Comparison of ENCODE assay signal across 1 cellular context in the genomic region with DNA sequence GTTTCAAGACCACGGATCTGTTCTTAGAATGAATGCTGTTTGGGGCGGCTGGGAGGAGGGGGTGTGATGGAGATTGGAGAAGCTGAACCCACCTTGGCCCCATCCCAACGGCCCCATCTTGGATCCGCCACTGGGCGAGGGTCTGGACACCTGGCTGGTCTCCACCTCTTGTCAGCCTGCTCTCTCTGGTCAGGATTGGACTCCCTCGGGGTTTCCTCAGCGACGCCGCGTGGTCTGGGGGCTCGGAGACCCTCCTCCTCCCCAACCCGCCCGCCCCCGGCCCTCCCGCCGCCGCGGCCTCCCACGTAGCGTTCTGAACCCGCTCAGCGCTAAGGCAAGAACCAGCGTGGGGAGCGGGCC.
TF ChIP-seq lines count a peak whose summit lies in the region.

No MANE protein-coding gene starts in this region.

TF ChIP-seq in SK-N-SH, 30 proteins besides CTCF, POLR2A, EP300 and RAD21:
- TF ChIP-seq, protein P1, sequence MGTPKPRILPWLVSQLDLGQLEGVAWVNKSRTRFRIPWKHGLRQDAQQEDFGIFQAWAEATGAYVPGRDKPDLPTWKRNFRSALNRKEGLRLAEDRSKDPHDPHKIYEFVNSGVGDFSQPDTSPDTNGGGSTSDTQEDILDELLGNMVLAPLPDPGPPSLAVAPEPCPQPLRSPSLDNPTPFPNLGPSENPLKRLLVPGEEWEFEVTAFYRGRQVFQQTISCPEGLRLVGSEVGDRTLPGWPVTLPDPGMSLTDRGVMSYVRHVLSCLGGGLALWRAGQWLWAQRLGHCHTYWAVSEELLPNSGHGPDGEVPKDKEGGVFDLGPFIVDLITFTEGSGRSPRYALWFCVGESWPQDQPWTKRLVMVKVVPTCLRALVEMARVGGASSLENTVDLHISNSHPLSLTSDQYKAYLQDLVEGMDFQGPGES (IDR thresholded peaks at IDR 0.05; ENCODE audit: low read depth, low read length): no peak
- TF ChIP-seq, protein P2, sequence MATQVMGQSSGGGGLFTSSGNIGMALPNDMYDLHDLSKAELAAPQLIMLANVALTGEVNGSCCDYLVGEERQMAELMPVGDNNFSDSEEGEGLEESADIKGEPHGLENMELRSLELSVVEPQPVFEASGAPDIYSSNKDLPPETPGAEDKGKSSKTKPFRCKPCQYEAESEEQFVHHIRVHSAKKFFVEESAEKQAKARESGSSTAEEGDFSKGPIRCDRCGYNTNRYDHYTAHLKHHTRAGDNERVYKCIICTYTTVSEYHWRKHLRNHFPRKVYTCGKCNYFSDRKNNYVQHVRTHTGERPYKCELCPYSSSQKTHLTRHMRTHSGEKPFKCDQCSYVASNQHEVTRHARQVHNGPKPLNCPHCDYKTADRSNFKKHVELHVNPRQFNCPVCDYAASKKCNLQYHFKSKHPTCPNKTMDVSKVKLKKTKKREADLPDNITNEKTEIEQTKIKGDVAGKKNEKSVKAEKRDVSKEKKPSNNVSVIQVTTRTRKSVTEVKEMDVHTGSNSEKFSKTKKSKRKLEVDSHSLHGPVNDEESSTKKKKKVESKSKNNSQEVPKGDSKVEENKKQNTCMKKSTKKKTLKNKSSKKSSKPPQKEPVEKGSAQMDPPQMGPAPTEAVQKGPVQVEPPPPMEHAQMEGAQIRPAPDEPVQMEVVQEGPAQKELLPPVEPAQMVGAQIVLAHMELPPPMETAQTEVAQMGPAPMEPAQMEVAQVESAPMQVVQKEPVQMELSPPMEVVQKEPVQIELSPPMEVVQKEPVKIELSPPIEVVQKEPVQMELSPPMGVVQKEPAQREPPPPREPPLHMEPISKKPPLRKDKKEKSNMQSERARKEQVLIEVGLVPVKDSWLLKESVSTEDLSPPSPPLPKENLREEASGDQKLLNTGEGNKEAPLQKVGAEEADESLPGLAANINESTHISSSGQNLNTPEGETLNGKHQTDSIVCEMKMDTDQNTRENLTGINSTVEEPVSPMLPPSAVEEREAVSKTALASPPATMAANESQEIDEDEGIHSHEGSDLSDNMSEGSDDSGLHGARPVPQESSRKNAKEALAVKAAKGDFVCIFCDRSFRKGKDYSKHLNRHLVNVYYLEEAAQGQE (IDR thresholded peaks at IDR 0.05; ENCODE audit: low read depth, low read length): no peak
- no peak for TF ChIP-seq RXRA (IDR thresholded peaks at IDR 0.05; ENCODE audit: borderline replicate concordance, low read depth)
- TF ChIP-seq, protein P3, sequence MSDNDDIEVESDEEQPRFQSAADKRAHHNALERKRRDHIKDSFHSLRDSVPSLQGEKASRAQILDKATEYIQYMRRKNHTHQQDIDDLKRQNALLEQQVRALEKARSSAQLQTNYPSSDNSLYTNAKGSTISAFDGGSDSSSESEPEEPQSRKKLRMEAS (IDR thresholded peaks at IDR 0.05; ENCODE audit: low read depth): no peak
- no peak for TF ChIP-seq JUND (IDR thresholded peaks at IDR 0.05)
- TF ChIP-seq MXI1 (IDR thresholded peaks at IDR 0.05; ENCODE audit: low read depth, low read length): no peak
- no peak for TF ChIP-seq POLR2AphosphoS5 (IDR thresholded peaks at IDR 0.05; ENCODE audit: low read depth, low read length)
- no peak for TF ChIP-seq MEF2A (IDR thresholded peaks at IDR 0.05; ENCODE audit: borderline replicate concordance, low read depth)
- TF ChIP-seq NRF1 (IDR thresholded peaks at IDR 0.05; ENCODE audit: low read depth, low read length): no peak
